In genomic region chr11:61717286-61718033, GRCh38 we compare ENCODE assay signal across 18 cellular contexts. TPM values are rescaled to one million over a fixed set of nuclear protein-coding genes. Genes with fewer than 3 reads are reported as not detected.
DNase-seq lines count a peak whose midpoint lies in the region; ATAC-seq and TF ChIP-seq lines count a peak whose summit lies in the region.
"Had no signal": no experiment of that assay in that cellular context is flagged by ENCODE, and none has a peak within 500 bp of the region (broad histone marks: within the 10 kb centered on the region; RNA-seq: fewer than 3 reads in every experiment).

No MANE protein-coding gene starts in this region.

- H3K4me1 ChIP-seq in muscle layer of colon (ENCODE audit: insufficient read depth, low read length), result peaks cover 10% of the 10 kb centered on the region

- no peak overlapping the region for H3K9ac ChIP-seq in muscle layer of colon (ENCODE audit: low read length)

- peak overlapping the region; percentile 84 for H3K27ac Mint-ChIP-seq in HFFc6
- peak overlapping the region; percentile 91 for H3K27ac Mint-ChIP-seq in dendritic cell treated with granulocyte-macrophage colony-stimulating factor and Interleukin-4, amounts not matched to agents 40 ng/mL and 50 ng/mL, for 4 days
- no peak overlapping the region for H3K27ac Mint-ChIP-seq in stimulated activated naive CD8-positive, alpha-beta T cell treated with anti-CD3 and anti-CD28 coated beads, Interleukin-15, amount 100 ng/mL, for 72 hours
- H3K27ac Mint-ChIP-seq: IgD-negative memory B cell, immature natural killer cell, T-cell had no signal

- H3K4me3 Mint-ChIP-seq in HFFc6, result peak overlapping the region; percentile 84
- H3K4me3 Mint-ChIP-seq in dendritic cell treated with granulocyte-macrophage colony-stimulating factor and Interleukin-4, amounts not matched to agents 40 ng/mL and 50 ng/mL, for 4 days, result peak overlapping the region; percentile 74
- no peak overlapping the region for H3K4me3 Mint-ChIP-seq in stimulated activated naive CD8-positive, alpha-beta T cell treated with anti-CD3 and anti-CD28 coated beads, Interleukin-15, amount 100 ng/mL, for 72 hours
- H3K4me3 Mint-ChIP-seq: IgD-negative memory B cell, immature natural killer cell, T-cell had no signal

- H3K27me3 ChIP-seq in muscle layer of colon (ENCODE audit: control insufficient read depth in 1 of 2, insufficient read depth in 2 of 2, low read length in 2 of 2), result no peaks in the 10 kb centered on the region
- H3K27me3 ChIP-seq: adrenal gland, tibial nerve had no signal

- no peaks in the 10 kb centered on the region; the same call in 1 of the 2 replicates for H3K36me3 Mint-ChIP-seq in HFFc6 (ENCODE audit: low read depth)
- H3K36me3 Mint-ChIP-seq in dendritic cell treated with granulocyte-macrophage colony-stimulating factor and Interleukin-4, amounts not matched to agents 40 ng/mL and 50 ng/mL, for 4 days (ENCODE audit: low read depth), result peaks cover 49% of the 10 kb centered on the region
- H3K36me3 Mint-ChIP-seq: immature natural killer cell, T-cell had no signal

- H3K36me3 ChIP-seq in muscle layer of colon (ENCODE audit: insufficient read depth, low read length), result no peaks in the 10 kb centered on the region
- H3K36me3 ChIP-seq: adrenal gland had no signal

- peaks cover 17% of the 10 kb centered on the region for H3K4me1 Mint-ChIP-seq in HFFc6 (ENCODE audit: low read depth)
- peaks cover 97% of the 10 kb centered on the region for H3K4me1 Mint-ChIP-seq in dendritic cell treated with granulocyte-macrophage colony-stimulating factor and Interleukin-4, amounts not matched to agents 40 ng/mL and 50 ng/mL, for 4 days (ENCODE audit: low read depth)
- no peaks in the 10 kb centered on the region for H3K4me1 Mint-ChIP-seq in stimulated activated naive CD8-positive, alpha-beta T cell treated with anti-CD3 and anti-CD28 coated beads, Interleukin-15, amount 100 ng/mL, for 72 hours
- H3K4me1 Mint-ChIP-seq: IgD-negative memory B cell, T-cell had no signal

- H3K27me3 Mint-ChIP-seq in HFFc6 (ENCODE audit: insufficient read depth), result peaks cover 14% of the 10 kb centered on the region
- H3K27me3 Mint-ChIP-seq in dendritic cell treated with granulocyte-macrophage colony-stimulating factor and Interleukin-4, amounts not matched to agents 40 ng/mL and 50 ng/mL, for 4 days, result no peaks in the 10 kb centered on the region
- H3K27me3 Mint-ChIP-seq in stimulated activated naive CD8-positive, alpha-beta T cell treated with anti-CD3 and anti-CD28 coated beads, Interleukin-15, amount 100 ng/mL, for 72 hours, result no peaks in the 10 kb centered on the region

- intact Hi-C loops in dendritic cell treated with granulocyte-macrophage colony-stimulating factor and Interleukin-4, amounts not matched to agents 40 ng/mL and 50 ng/mL, for 4 days (cut with micrococcal nuclease), result loop anchor here (5.0 kb wide), 1 partner anchor 35 kb away; the partner anchor contains the start of gene DAGLA

- TF ChIP-seq CTCF in HFFc6 (IDR thresholded peaks at IDR 0.05), result no peak

- H3K9me3 Mint-ChIP-seq in HFFc6, result no peaks in the 10 kb centered on the region
- H3K9me3 Mint-ChIP-seq in dendritic cell treated with granulocyte-macrophage colony-stimulating factor and Interleukin-4, amounts not matched to agents 40 ng/mL and 50 ng/mL, for 4 days, result no peaks in the 10 kb centered on the region
- H3K9me3 Mint-ChIP-seq in stimulated activated naive CD8-positive, alpha-beta T cell treated with anti-CD3 and anti-CD28 coated beads, Interleukin-15, amount 100 ng/mL, for 72 hours, result no peaks in the 10 kb centered on the region
- H3K9me3 Mint-ChIP-seq: IgD-negative memory B cell, immature natural killer cell, T-cell had no signal

- peak; percentile 13 for ATAC-seq in stimulated activated naive CD8-positive, alpha-beta T cell treated with anti-CD3 and anti-CD28 coated beads, Interleukin-15, amount 100 ng/mL, for 72 hours
- ATAC-seq: T-cell had no signal

- no peak overlapping the region for H3K27ac ChIP-seq in muscle layer of colon (ENCODE audit: low read depth, low read length)

- peak overlapping the region; percentile 50 to 63 for H3K4me3 ChIP-seq in muscle layer of colon (ENCODE audit: low read depth in 1 of 2, low read length in 2 of 2)

- no peak for DNase-seq in HFFc6
- DNase-seq in stimulated activated naive CD8-positive, alpha-beta T cell treated with anti-CD3 and anti-CD28 coated beads, Interleukin-15, amount 100 ng/mL, for 72 hours, result no peak
- no peak for DNase-seq in NCI-H1417 treated with DMSO at 0.1 percent for 48 hours (lab: John Stamatoyannopoulos, UW)
- no peak for DNase-seq in DMS53 treated with DMSO at 0.1 percent for 48 hours (lab: John Stamatoyannopoulos, UW; ENCODE audit: unreplicated experiment)
- DNase-seq in RKO (ENCODE audit: low spot score), result no peak
- DNase-seq: adrenal gland; cerebellar nuclear complex; DMS153; immature natural killer cell; mammary epithelial cell; NCI-H774; stimulated activated CD4-positive, alpha-beta T cell treated with anti-CD3 and anti-CD28 coated beads, Interleukin-4, amount 100 ng/mL, for 4 hours; T-cell had no signal

- H3K9me3 ChIP-seq in muscle layer of colon (ENCODE audit: low read length), result no peaks in the 10 kb centered on the region
- H3K9me3 ChIP-seq: adrenal gland, tibial nerve had no signal

RNA-seq across cellular contexts. Expression of gene MYRF, which starts 35.0 kb away (rescaled TPM):
- under 1 TPM; 0.24 to 0.67 (median 0.53) TPM for total RNA-seq in HFFc6 (2021; fragmentation: NEBNext Ultra II Directional; extraction: Animal tissue kit (Norgen Biotek cat#: 25700))
- total RNA-seq: skeletal muscle tissue had no signal

RNA-seq across cellular contexts. Expression of gene DAGLA, which starts 37.3 kb away (rescaled TPM):
- total RNA-seq in HFFc6 (2021; fragmentation: NEBNext Ultra II Directional; extraction: Animal tissue kit (Norgen Biotek cat#: 25700)), result 1 to 10 TPM; 2.4 to 4.2 (median 3.3) TPM

Comparison
In these comparisons a context has a peak if more than half of its experiments do, and no peak if none do; other contexts are left out.
1. H3K27ac Mint-ChIP-seq: peak in HFFc6 (single experiment) and dendritic cell treated with granulocyte-macrophage colony-stimulating factor and Interleukin-4, amounts not matched to agents 40 ng/mL and 50 ng/mL, for 4 days (single experiment); none in stimulated activated naive CD8-positive, alpha-beta T cell treated with anti-CD3 and anti-CD28 coated beads, Interleukin-15, amount 100 ng/mL, for 72 hours (0 of 2).
2. H3K4me3 Mint-ChIP-seq: peak in HFFc6 (single experiment) and dendritic cell treated with granulocyte-macrophage colony-stimulating factor and Interleukin-4, amounts not matched to agents 40 ng/mL and 50 ng/mL, for 4 days (single experiment); none in stimulated activated naive CD8-positive, alpha-beta T cell treated with anti-CD3 and anti-CD28 coated beads, Interleukin-15, amount 100 ng/mL, for 72 hours (0 of 2).